ENCODE assay signal across 33 cellular contexts in the genomic region with DNA sequence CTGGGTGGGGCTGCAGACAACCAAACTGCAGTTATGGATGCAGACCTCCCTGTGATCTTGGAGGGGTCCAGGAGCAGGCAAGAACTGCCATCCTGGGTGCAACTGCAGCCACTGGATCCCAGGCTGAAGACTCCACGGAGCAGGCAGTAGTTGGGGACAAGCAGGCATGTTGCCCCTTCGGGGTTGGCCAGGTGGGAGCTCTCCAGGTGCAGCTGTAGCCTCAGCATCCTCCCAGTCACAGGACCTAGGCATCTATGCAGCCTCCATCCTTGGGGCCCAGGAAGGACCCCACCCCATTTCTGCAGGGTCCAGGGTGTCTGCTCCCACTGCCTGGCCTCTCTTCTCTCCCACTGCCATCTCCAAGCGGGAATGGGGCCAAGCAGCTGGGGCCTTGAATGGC.
"Had no signal": no experiment of that assay in that cellular context is flagged by ENCODE, and none has a peak within 500 bp of the region (broad histone marks: within the 10 kb centered on the region; RNA-seq: fewer than 3 reads in every experiment).

No MANE protein-coding gene starts in this region.

- H3K4me1 ChIP-seq: SJCRH30 had no signal

- H3K4me3 ChIP-seq: PC-9, SJCRH30 had no signal

- H3K36me3 ChIP-seq: SJCRH30 had no signal

- H3K9me3 ChIP-seq: SJCRH30, SK-N-SH had no signal

- H3K27ac ChIP-seq: KMS-11, PC-9, RWPE1, SJCRH30 had no signal

- H3K4me2 ChIP-seq: KMS-11, PC-9, SK-N-SH had no signal

- FAIRE-seq: RCC 7860 had no signal

- H3K9ac ChIP-seq: KMS-11, SK-N-SH had no signal

- H2AFZ ChIP-seq: PC-9 had no signal

- ATAC-seq: Panc1, Right ventricle myocardium inferior had no signal

- DNase-seq: Karpas-422, KBM-7, MM.1S, MV-4-11, NCI-H1092, NCI-H1105, NCI-H1417 treated with DMSO at 0.1 percent for 48 hours, NCI-H1436 treated with DMSO at 0.1 percent for 48 hours, NCI-H1694 treated with DMSO at 0.1 percent for 48 hours, NCI-H187 treated with DMSO at 0.1 percent for 48 hours, NCI-H2029, NCI-H2081, NCI-H2171 treated with DMSO at 0.1 percent for 48 hours, NCI-H2227 treated with DMSO at 0.1 percent for 48 hours, NCI-H345, NCI-H446, NCI-H510A, NCI-H524, NCI-H526, NCI-H69, NCI-H748 treated with DMSO at 0.1 percent for 48 hours, NCI-H82, PC-9, SHP77, SIG-M5, SJCRH30, SK-N-SH, SW 1271 had no signal

- H3K27me3 ChIP-seq: SJCRH30 had no signal
